In the genomic region with DNA sequence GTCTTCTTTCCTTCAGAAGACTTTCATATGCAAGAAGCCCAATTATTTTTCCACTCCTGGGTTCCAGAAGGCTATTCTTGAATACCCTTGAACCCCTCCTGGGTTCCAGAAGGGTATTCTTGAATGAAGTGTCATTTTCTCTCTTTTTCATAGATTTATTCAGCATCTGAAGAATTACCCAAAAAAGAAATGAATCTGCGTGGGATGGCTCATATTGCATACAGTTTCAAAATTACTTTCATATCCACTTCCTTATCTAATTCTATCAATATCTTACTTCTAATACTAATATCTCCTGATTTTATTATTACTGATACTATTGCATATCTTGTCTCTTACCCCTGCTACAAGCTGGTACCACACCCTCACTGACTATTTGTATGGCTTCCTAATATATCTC, we compare ENCODE assay signal across 27 cellular contexts.
"Had no signal": no experiment of that assay in that cellular context is flagged by ENCODE, and none has a peak within 500 bp of the region (broad histone marks: within the 10 kb centered on the region; RNA-seq: fewer than 3 reads in every experiment).

No MANE protein-coding gene starts in this region.

- H3K27me3 ChIP-seq: neural progenitor cell, neutrophil, ovary, right lobe of liver, sigmoid colon, stomach, thyroid gland, tibial nerve, upper lobe of left lung, vagina had no signal

- H3K9ac ChIP-seq: neural progenitor cell, parathyroid adenoma had no signal

- H3K4me2 ChIP-seq: neural progenitor cell had no signal

- FAIRE-seq: urothelium cell line had no signal

- H3K4me1 ChIP-seq: neural progenitor cell, parathyroid adenoma, psoas muscle, right lobe of liver, sigmoid colon, stomach, thyroid gland, tibial nerve, upper lobe of left lung, vagina had no signal

- H3K79me2 ChIP-seq: parathyroid adenoma had no signal

- H3K4me3 ChIP-seq: neural progenitor cell, ovary, psoas muscle, right lobe of liver, sigmoid colon, stomach, thoracic aorta, thyroid gland, tibial nerve, upper lobe of left lung, vagina had no signal

- H2AFZ ChIP-seq: neural progenitor cell, parathyroid adenoma had no signal

- H3K27ac ChIP-seq: neural progenitor cell, neutrophil, ovary, parathyroid adenoma, psoas muscle, right lobe of liver, sigmoid colon, stomach, thoracic aorta, thyroid gland, tibial nerve, upper lobe of left lung, vagina had no signal

- H3K36me3 ChIP-seq: neural progenitor cell, neutrophil, ovary, right lobe of liver, sigmoid colon, stomach, thoracic aorta, thyroid gland, tibial nerve, upper lobe of left lung, vagina had no signal

- H3K9me3 ChIP-seq: neutrophil, ovary, psoas muscle, right lobe of liver, sigmoid colon, stomach, thoracic aorta, thyroid gland, upper lobe of left lung, vagina had no signal

- DNase-seq: natural killer cell; nucleus accumbens; ovary; posterior cingulate gyrus; psoas muscle; right cardiac atrium; right lobe of liver; sigmoid colon; small intestine; stimulated activated CD4-positive, alpha-beta T cell treated with anti-CD3 and anti-CD28 coated beads, Interleukin-15, amount 100 ng/mL, for 24 hours; stimulated activated CD4-positive, alpha-beta T cell treated with anti-CD3 and anti-CD28 coated beads, Interleukin-2, amount 100 ng/mL, for 24 hours; stimulated activated CD4-positive, alpha-beta T cell treated with anti-CD3 and anti-CD28 coated beads, Interleukin-2, amount 100 ng/mL, for 48 hours; stimulated activated CD4-positive, alpha-beta T cell treated with anti-CD3 and anti-CD28 coated beads, Interleukin-4, amount 100 ng/mL, for 24 hours; stimulated activated naive B cell treated with anti-CD40 and anti-IgM and Interleukin-4, amounts not matched to agents 10 μg/mL and 1 μg/mL and 100 μg/mL, for 72 hours; stimulated activated naive CD4-positive, alpha-beta T cell treated with Interleukin-2 at 50 U/mL for 16 hours; stomach; thyroid gland; trophoblast cell; upper lobe of left lung had no signal

- ATAC-seq: natural killer cell; psoas muscle; right cardiac atrium; right lobe of liver; stimulated activated effector memory CD8-positive, alpha-beta T cell treated with anti-CD3 and anti-CD28 coated beads, Interleukin-12 subunit alpha, Interleukin-12 subunit beta, amount 100 ng/mL, for 72 hours; stimulated activated naive B cell treated with anti-CD40 and anti-IgM and Interleukin-4, amounts not matched to agents 10 μg/mL and 1 μg/mL and 100 μg/mL, for 72 hours had no signal
